ENCODE assay signal across 30 cellular contexts in the genomic region with DNA sequence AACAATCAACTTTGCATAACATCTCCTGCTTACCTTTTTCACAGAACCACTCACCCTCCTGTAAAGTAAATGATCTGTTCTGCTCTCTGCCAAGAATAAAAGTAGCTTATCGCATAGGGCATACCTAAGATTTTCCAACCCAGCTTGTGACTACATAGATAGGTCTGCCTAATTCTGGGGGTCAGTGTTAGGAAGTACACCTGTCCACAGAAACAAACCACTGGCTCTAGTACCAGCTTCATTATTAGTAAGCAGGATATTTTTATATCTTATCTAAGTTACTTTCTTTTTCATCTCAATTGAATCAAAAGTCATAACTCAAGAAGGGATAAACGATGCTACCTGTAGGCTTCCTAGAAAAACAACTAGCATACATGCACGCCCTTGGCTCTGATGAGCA. TPM values are rescaled to one million over a fixed set of nuclear protein-coding genes. Genes with fewer than 3 reads are reported as not detected.
"Had no signal": no experiment of that assay in that cellular context is flagged by ENCODE, and none has a peak within 500 bp of the region (broad histone marks: within the 10 kb centered on the region; RNA-seq: fewer than 3 reads in every experiment).

No MANE protein-coding gene starts in this region.

- H3K36me3 ChIP-seq: gastrocnemius medialis, right lobe of liver, vagina had no signal

- H3K27me3 ChIP-seq: gastrocnemius medialis, right lobe of liver, vagina had no signal

- H3K4me1 Mint-ChIP-seq: activated B cell treated with CpG ODN at 0.5 μM for 24 hours; activated T-helper 17 cell treated with anti-CD3 and anti-CD28 coated beads, Interleukin-2, amount 50 U/mL, for 72 hours; memory B cell; naive thymus-derived CD8-positive, alpha-beta T cell; neural crest cell; stimulated activated memory B cell treated with anti-CD40 and anti-IgM and Interleukin-4, amounts not matched to agents 10 μg/mL and 1 μg/mL and 100 μg/mL, for 72 hours; stimulated activated naive CD8-positive, alpha-beta T cell treated with anti-CD3 and anti-CD28 coated beads, Interleukin-15, amount 100 ng/mL, for 72 hours had no signal

- ATAC-seq: activated CD8-positive, alpha-beta T cell treated with anti-CD3 and anti-CD28 coated beads for 36 hours; activated naive CD4-positive, alpha-beta T cell treated with anti-CD3 and anti-CD28 coated beads, Interleukin-2, amount 50 U/mL, for 72 hours; activated T-cell treated with anti-CD3 and anti-CD28 coated beads, Interleukin-2, amount 50 U/mL, for 4 hours; activated T-helper 17 cell treated with anti-CD3 and anti-CD28 coated beads, Interleukin-2, amount 50 U/mL, for 72 hours; gastrocnemius medialis; left colon; naive thymus-derived CD8-positive, alpha-beta T cell; right lobe of liver; stimulated activated memory B cell treated with anti-CD40 and anti-IgM and Interleukin-4, amounts not matched to agents 10 μg/mL and 1 μg/mL and 100 μg/mL, for 72 hours; stimulated activated naive CD8-positive, alpha-beta T cell treated with anti-CD3 and anti-CD28 coated beads, Interleukin-15, amount 100 ng/mL, for 72 hours had no signal

- H3K4me3 Mint-ChIP-seq: activated B cell treated with CpG ODN at 0.5 μM for 24 hours; activated CD8-positive, alpha-beta T cell treated with anti-CD3 and anti-CD28 coated beads for 36 hours; activated T-cell treated with anti-CD3 and anti-CD28 coated beads, Interleukin-2, amount 50 U/mL, for 4 hours; activated T-helper 17 cell treated with anti-CD3 and anti-CD28 coated beads, Interleukin-2, amount 50 U/mL, for 72 hours; memory B cell; naive thymus-derived CD8-positive, alpha-beta T cell; neural crest cell; stimulated activated memory B cell treated with anti-CD40 and anti-IgM and Interleukin-4, amounts not matched to agents 10 μg/mL and 1 μg/mL and 100 μg/mL, for 72 hours; stimulated activated naive CD8-positive, alpha-beta T cell treated with anti-CD3 and anti-CD28 coated beads, Interleukin-15, amount 100 ng/mL, for 72 hours; type B pancreatic cell had no signal

- H3K9me3 Mint-ChIP-seq: activated B cell treated with CpG ODN at 0.5 μM for 24 hours; activated CD8-positive, alpha-beta T cell treated with anti-CD3 and anti-CD28 coated beads for 36 hours; activated T-helper 17 cell treated with anti-CD3 and anti-CD28 coated beads, Interleukin-2, amount 50 U/mL, for 72 hours; memory B cell; neural crest cell; stimulated activated memory B cell treated with anti-CD40 and anti-IgM and Interleukin-4, amounts not matched to agents 10 μg/mL and 1 μg/mL and 100 μg/mL, for 72 hours; stimulated activated naive CD8-positive, alpha-beta T cell treated with anti-CD3 and anti-CD28 coated beads, Interleukin-15, amount 100 ng/mL, for 72 hours had no signal

- H3K9me3 ChIP-seq: right lobe of liver, vagina had no signal

- H3K27me3 Mint-ChIP-seq: activated B cell treated with CpG ODN at 0.5 μM for 24 hours; activated CD8-positive, alpha-beta T cell treated with anti-CD3 and anti-CD28 coated beads for 36 hours; activated T-helper 17 cell treated with anti-CD3 and anti-CD28 coated beads, Interleukin-2, amount 50 U/mL, for 72 hours; naive thymus-derived CD8-positive, alpha-beta T cell; stimulated activated memory B cell treated with anti-CD40 and anti-IgM and Interleukin-4, amounts not matched to agents 10 μg/mL and 1 μg/mL and 100 μg/mL, for 72 hours; stimulated activated naive CD8-positive, alpha-beta T cell treated with anti-CD3 and anti-CD28 coated beads, Interleukin-15, amount 100 ng/mL, for 72 hours had no signal

- H3K27ac Mint-ChIP-seq: activated B cell treated with CpG ODN at 0.5 μM for 24 hours; activated CD8-positive, alpha-beta T cell treated with anti-CD3 and anti-CD28 coated beads for 36 hours; activated naive CD4-positive, alpha-beta T cell treated with anti-CD3 and anti-CD28 coated beads, Interleukin-2, amount 50 U/mL, for 72 hours; activated T-helper 17 cell treated with anti-CD3 and anti-CD28 coated beads, Interleukin-2, amount 50 U/mL, for 72 hours; memory B cell; naive thymus-derived CD8-positive, alpha-beta T cell; stimulated activated memory B cell treated with anti-CD40 and anti-IgM and Interleukin-4, amounts not matched to agents 10 μg/mL and 1 μg/mL and 100 μg/mL, for 72 hours; stimulated activated naive CD8-positive, alpha-beta T cell treated with anti-CD3 and anti-CD28 coated beads, Interleukin-15, amount 100 ng/mL, for 72 hours; type B pancreatic cell had no signal

- H3K36me3 Mint-ChIP-seq: activated naive CD4-positive, alpha-beta T cell treated with anti-CD3 and anti-CD28 coated beads, Interleukin-2, amount 50 U/mL, for 72 hours; memory B cell; naive thymus-derived CD8-positive, alpha-beta T cell; stimulated activated memory B cell treated with anti-CD40 and anti-IgM and Interleukin-4, amounts not matched to agents 10 μg/mL and 1 μg/mL and 100 μg/mL, for 72 hours; type B pancreatic cell had no signal

- H3K4me1 ChIP-seq: gastrocnemius medialis, right lobe of liver, vagina had no signal

- H3K27ac ChIP-seq: gastrocnemius medialis, right lobe of liver, vagina had no signal

- H3K4me3 ChIP-seq: gastrocnemius medialis, right lobe of liver, vagina had no signal

- DNase-seq: activated B cell treated with CpG ODN at 0.5 μM for 24 hours; activated CD4-positive, alpha-beta T cell treated with anti-CD3 and anti-CD28 coated beads, Interleukin-2, amount 50 U/mL, for 1 hour; activated CD8-positive, alpha-beta T cell treated with anti-CD3 and anti-CD28 coated beads for 36 hours; activated T-cell treated with anti-CD3 and anti-CD28 coated beads, Interleukin-2, amount 50 U/mL, for 4 hours; effector CD8-positive, alpha-beta T cell; gastrocnemius medialis; hippocampal formation; kidney; left colon; naive thymus-derived CD8-positive, alpha-beta T cell; occipital lobe; posterior cingulate gyrus; right lobe of liver; stimulated activated CD4-positive, alpha-beta T cell treated with anti-CD3 and anti-CD28 coated beads, Interleukin-4, amount 100 ng/mL, for 4 hours; stimulated activated CD8-positive, alpha-beta memory T cell treated with anti-CD3 and anti-CD28 coated beads, Interleukin-4, amount 100 ng/mL, for 48 hours; stimulated activated naive CD8-positive, alpha-beta T cell treated with anti-CD3 and anti-CD28 coated beads, Interleukin-15, amount 100 ng/mL, for 72 hours; substantia nigra; T-helper 2 cell had no signal

RNA-seq across cellular contexts. Expression of gene CXCL1, which starts 23.8 kb away (rescaled TPM):
- total RNA-seq: activated B cell treated with CpG ODN at 0.5 μM for 24 hours; activated CD8-positive, alpha-beta T cell treated with anti-CD3 and anti-CD28 coated beads for 36 hours; activated naive CD4-positive, alpha-beta T cell treated with anti-CD3 and anti-CD28 coated beads, Interleukin-2, amount 50 U/mL, for 72 hours; activated T-cell treated with anti-CD3 and anti-CD28 coated beads, Interleukin-2, amount 50 U/mL, for 4 hours; activated T-helper 17 cell treated with anti-CD3 and anti-CD28 coated beads, Interleukin-2, amount 50 U/mL, for 72 hours; naive thymus-derived CD8-positive, alpha-beta T cell; neural crest cell had no signal
- polyA plus RNA-seq: naive thymus-derived CD8-positive, alpha-beta T cell had no signal

RNA-seq across cellular contexts. Expression of gene PF4V1, which starts 39.9 kb away (rescaled TPM):
- total RNA-seq: activated B cell treated with CpG ODN at 0.5 μM for 24 hours; activated CD8-positive, alpha-beta T cell treated with anti-CD3 and anti-CD28 coated beads for 36 hours; activated naive CD4-positive, alpha-beta T cell treated with anti-CD3 and anti-CD28 coated beads, Interleukin-2, amount 50 U/mL, for 72 hours; activated T-cell treated with anti-CD3 and anti-CD28 coated beads, Interleukin-2, amount 50 U/mL, for 4 hours; activated T-helper 17 cell treated with anti-CD3 and anti-CD28 coated beads, Interleukin-2, amount 50 U/mL, for 72 hours; dermis microvascular lymphatic vessel endothelial cell; epithelial cell of proximal tubule; gastrocnemius medialis; left colon; lower leg skin; naive thymus-derived CD8-positive, alpha-beta T cell; neural crest cell; right lobe of liver; skeletal muscle tissue; vagina had no signal
- polyA plus RNA-seq: naive thymus-derived CD8-positive, alpha-beta T cell had no signal

RNA-seq across cellular contexts. Expression of gene CXCL6, which starts 56.5 kb away (rescaled TPM):
- total RNA-seq: activated B cell treated with CpG ODN at 0.5 μM for 24 hours; activated CD8-positive, alpha-beta T cell treated with anti-CD3 and anti-CD28 coated beads for 36 hours; activated naive CD4-positive, alpha-beta T cell treated with anti-CD3 and anti-CD28 coated beads, Interleukin-2, amount 50 U/mL, for 72 hours; activated T-cell treated with anti-CD3 and anti-CD28 coated beads, Interleukin-2, amount 50 U/mL, for 4 hours; activated T-helper 17 cell treated with anti-CD3 and anti-CD28 coated beads, Interleukin-2, amount 50 U/mL, for 72 hours; bronchial epithelial cell; naive thymus-derived CD8-positive, alpha-beta T cell; neural crest cell; skeletal muscle tissue had no signal
- polyA plus RNA-seq: naive thymus-derived CD8-positive, alpha-beta T cell had no signal
